8 cellular contexts compared by ENCODE assay signal in genomic region chr10:92593553-92594046, GRCh38. TPM values are rescaled to one million over a fixed set of nuclear protein-coding genes. Genes with fewer than 3 reads are reported as not detected.
DNase-seq lines count a peak whose midpoint lies in the region; ATAC-seq, FAIRE-seq and TF ChIP-seq lines count a peak whose summit lies in the region.

No MANE protein-coding gene starts in this region.

- H3K27ac ChIP-seq in kidney (ENCODE audit: low read depth in 2 of 2, low read length in 2 of 2) (no peak overlapping the region), thymus (ENCODE audit: low read depth) (no peak overlapping the region)

- no peak for FAIRE-seq in kidney (lab: Jason Lieb, UNC)

- intact Hi-C loops in kidney (cut with DNase I): no loop called here

- ATAC-seq in activated T-cell treated with anti-CD3 and anti-CD28 coated beads, Interleukin-2, amount 50 U/mL, for 72 hours (replicated peaks in 1 of 2): no peak
- ATAC-seq in activated T-helper 17 cell treated with anti-CD3 and anti-CD28 coated beads, Interleukin-2, amount 50 U/mL, for 72 hours (replicated peaks): no peak
- no peak for ATAC-seq in GM18909 (IDR thresholded peaks at IDR 0.05; ENCODE audit: poor library complexity, unreplicated experiment)
- no peak for ATAC-seq in omental fat pad (ENCODE audit: low FRiP score)

- H3K4me1 Mint-ChIP-seq in activated T-cell treated with anti-CD3 and anti-CD28 coated beads, Interleukin-2, amount 50 U/mL, for 72 hours (ENCODE audit: low read depth): peaks cover 61% of the 10 kb centered on the region
- peaks cover 26% of the 10 kb centered on the region for H3K4me1 Mint-ChIP-seq in activated T-helper 17 cell treated with anti-CD3 and anti-CD28 coated beads, Interleukin-2, amount 50 U/mL, for 72 hours

- H3K4me3 ChIP-seq in kidney (ENCODE audit: low read length in 2 of 2) (peak overlapping the region; percentile 69 to 88), thymus (ENCODE audit: low read length) (peak overlapping the region; percentile 93)

- H3K9me3 ChIP-seq in kidney (ENCODE audit: control insufficient read depth in 1 of 2, low read length in 2 of 2): no peaks in the 10 kb centered on the region
- no peaks in the 10 kb centered on the region for H3K9me3 ChIP-seq in thymus (ENCODE audit: control insufficient read depth)

- WGBS in thymus: 1% methylated on average over 8 of the region's 8 CpGs

- H3K4me1 ChIP-seq in kidney (ENCODE audit: control insufficient read depth in 1 of 2, insufficient read depth in 1 of 2, low read depth in 1 of 2, low read length in 2 of 2) (peaks cover 6% of the 10 kb centered on the region in 2 donors), thymus (ENCODE audit: control insufficient read depth, insufficient read depth, low read length) (peaks cover 4% of the 10 kb centered on the region)

- H3K36me3 Mint-ChIP-seq in activated T-cell treated with anti-CD3 and anti-CD28 coated beads, Interleukin-2, amount 50 U/mL, for 72 hours (ENCODE audit: insufficient read depth in 2 of 2): peaks cover 6 to 16% of the 10 kb centered on the region in 2 donors
- peaks cover 22% of the 10 kb centered on the region for H3K36me3 Mint-ChIP-seq in activated T-helper 17 cell treated with anti-CD3 and anti-CD28 coated beads, Interleukin-2, amount 50 U/mL, for 72 hours (ENCODE audit: low read depth)

- H3K4me3 Mint-ChIP-seq in activated T-cell treated with anti-CD3 and anti-CD28 coated beads, Interleukin-2, amount 50 U/mL, for 72 hours: peak overlapping the region; percentile 99
- peak overlapping the region; percentile 100 for H3K4me3 Mint-ChIP-seq in activated T-helper 17 cell treated with anti-CD3 and anti-CD28 coated beads, Interleukin-2, amount 50 U/mL, for 72 hours

- H3K9me3 Mint-ChIP-seq in activated T-cell treated with anti-CD3 and anti-CD28 coated beads, Interleukin-2, amount 50 U/mL, for 72 hours: no peaks in the 10 kb centered on the region
- H3K9me3 Mint-ChIP-seq in activated T-helper 17 cell treated with anti-CD3 and anti-CD28 coated beads, Interleukin-2, amount 50 U/mL, for 72 hours: no peaks in the 10 kb centered on the region

- H3K9ac ChIP-seq in kidney (ENCODE audit: low read length in 2 of 2): peak overlapping the region in 1 of 2 donors; percentile 30

- peak overlapping the region; percentile 99 for H3K27ac Mint-ChIP-seq in activated T-cell treated with anti-CD3 and anti-CD28 coated beads, Interleukin-2, amount 50 U/mL, for 72 hours
- peak overlapping the region; percentile 100 for H3K27ac Mint-ChIP-seq in activated T-helper 17 cell treated with anti-CD3 and anti-CD28 coated beads, Interleukin-2, amount 50 U/mL, for 72 hours

- H3K27me3 ChIP-seq in thymus (ENCODE audit: control insufficient read depth, insufficient read depth): no peaks in the 10 kb centered on the region

- H3K27me3 Mint-ChIP-seq in activated T-cell treated with anti-CD3 and anti-CD28 coated beads, Interleukin-2, amount 50 U/mL, for 72 hours (ENCODE audit: low read depth): no peaks in the 10 kb centered on the region
- no peaks in the 10 kb centered on the region for H3K27me3 Mint-ChIP-seq in activated T-helper 17 cell treated with anti-CD3 and anti-CD28 coated beads, Interleukin-2, amount 50 U/mL, for 72 hours

- no peak for DNase-seq in activated T-cell treated with anti-CD3 and anti-CD28 coated beads, Interleukin-2, amount 50 U/mL, for 72 hours
- DNase-seq in activated T-cell treated with anti-CD3 and anti-CD28 coated beads, Interleukin-2, amount 50 U/mL, for 1 hour: no peak
- DNase-seq in kidney (no peak), omental fat pad (ENCODE audit: low spot score) (no peak)
- no peak for DNase-seq in activated CD4-positive, CD25-positive, alpha-beta regulatory T cell treated with anti-CD3 and anti-CD28 coated beads, Interleukin-2, amount 50 U/mL, for 72 hours

- no peak for TF ChIP-seq CTCF in kidney (IDR thresholded peaks at IDR 0.05; ENCODE audit: borderline replicate concordance, extremely low read depth, insufficient read depth)
- TF ChIP-seq CTCF in omental fat pad (IDR thresholded peaks at IDR 0.05): no peak

- H3K36me3 ChIP-seq in kidney (ENCODE audit: control insufficient read depth in 1 of 2, insufficient read depth in 2 of 2, low read length in 2 of 2): no peaks in the 10 kb centered on the region
- peaks cover 3% of the 10 kb centered on the region for H3K36me3 ChIP-seq in thymus (ENCODE audit: control insufficient read depth, insufficient read depth)

RNA-seq across cellular contexts. Expression of gene KIF11, which starts 0.7 kb away (rescaled TPM):
- 10 to 100 TPM; 51.4 to 56.7 TPM for total RNA-seq in activated T-cell treated with anti-CD3 and anti-CD28 coated beads, Interleukin-2, amount 50 U/mL, for 72 hours
- total RNA-seq in activated T-helper 17 cell treated with anti-CD3 and anti-CD28 coated beads, Interleukin-2, amount 50 U/mL, for 72 hours: 10 to 100 TPM; 54.2 to 64.1 TPM
- total RNA-seq in kidney: 1.6 TPM
- polyA plus RNA-seq in kidney (ENCODE audit: insufficient read depth, low read depth, low replicate concordance): 0.39 TPM
- polyA plus RNA-seq in thymus: 4.6 TPM
- total RNA-seq in omental fat pad: 1 to 10 TPM in 1 of 4 donors, under 1 TPM in 3; 0.37 to 2.2 (median 0.69) TPM

RNA-seq across cellular contexts. Expression of gene IDE, which starts 19.7 kb away (rescaled TPM):
- 10 to 100 TPM; 23.3 to 23.5 TPM for total RNA-seq in activated T-cell treated with anti-CD3 and anti-CD28 coated beads, Interleukin-2, amount 50 U/mL, for 72 hours
- total RNA-seq in activated T-helper 17 cell treated with anti-CD3 and anti-CD28 coated beads, Interleukin-2, amount 50 U/mL, for 72 hours: 10 to 100 TPM; 13.4 to 33.6 TPM
- total RNA-seq in kidney (40.5 TPM), omental fat pad (10 to 100 TPM; 17.4 to 42.7 (median 21.8) TPM)
- polyA plus RNA-seq in kidney (ENCODE audit: insufficient read depth, low read depth, low replicate concordance) (8.6 TPM), thymus (14.8 TPM)

Comparison
In these comparisons a context has a peak if more than half of its experiments do, and no peak if none do; other contexts are left out.
1. RNA of gene KIF11, which starts 0.7 kb away (total RNA-seq): 54.2 to 64.1 TPM in activated T-helper 17 cell treated with anti-CD3 and anti-CD28 coated beads, Interleukin-2, amount 50 U/mL, for 72 hours and 51.4 to 56.7 TPM in activated T-cell treated with anti-CD3 and anti-CD28 coated beads, Interleukin-2, amount 50 U/mL, for 72 hours; 1.6 TPM in kidney (single experiment) and 0.37 to 2.2 TPM in omental fat pad; every median in the first group is over 10 times any median in the second.